Comparison of ENCODE assay signal across 16 cellular contexts in genomic region chr22:49812838-49813237, GRCh38. TPM values are rescaled to one million over a fixed set of nuclear protein-coding genes. Genes with fewer than 3 reads are reported as not detected.
DNase-seq lines count a peak whose midpoint lies in the region; ATAC-seq and TF ChIP-seq lines count a peak whose summit lies in the region.
"Had no signal": no experiment of that assay in that cellular context is flagged by ENCODE, and none has a peak within 500 bp of the region (broad histone marks: within the 10 kb centered on the region; RNA-seq: fewer than 3 reads in every experiment).

No MANE protein-coding gene starts in this region.

- peaks cover 38% of the 10 kb centered on the region for H3K36me3 ChIP-seq in RWPE2 (ENCODE audit: low read depth)
- H3K36me3 ChIP-seq: ovary had no signal

- H3K4me3 Mint-ChIP-seq in progenitor cell of endocrine pancreas (ENCODE audit: low read depth): no peak overlapping the region
- H3K4me3 Mint-ChIP-seq: activated CD8-positive, alpha-beta T cell treated with anti-CD3 and anti-CD28 coated beads for 36 hours; activated T-helper 17 cell treated with anti-CD3 and anti-CD28 coated beads, Interleukin-2, amount 50 U/mL, for 72 hours had no signal

- DNase-seq in EL (peak; percentile 56), RWPE2 (ENCODE audit: low spot score) (no peak), fibroblast of pulmonary artery (ENCODE audit: low read depth) (peak; percentile 22), omental fat pad (ENCODE audit: low spot score) (no peak), GOT3 (lab: John Stamatoyannopoulos, UW) (no peak), NCI-H187 treated with DMSO at 0.1 percent for 48 hours (lab: John Stamatoyannopoulos, UW) (no peak), progenitor cell of endocrine pancreas (ENCODE audit: low spot score, unreplicated experiment) (no peak)
- DNase-seq: activated CD8-positive, alpha-beta T cell treated with anti-CD3 and anti-CD28 coated beads for 36 hours; H7; MV-4-11; ovary; SJCRH30 had no signal

- H3K4me3 ChIP-seq in RWPE2 (ENCODE audit: severe bottlenecking) (no peak overlapping the region), fibroblast of pulmonary artery (replicated peaks; ENCODE audit: low read depth, low read length) (no peak overlapping the region)
- H3K4me3 ChIP-seq: BLaER1, ovary, SJCRH30, suprapubic skin had no signal

- no peaks in the 10 kb centered on the region for H3K9me3 ChIP-seq in RWPE2 (ENCODE audit: severe bottlenecking)
- H3K9me3 ChIP-seq: ovary, suprapubic skin had no signal

- no peaks in the 10 kb centered on the region for H3K27me3 ChIP-seq in RWPE2 (ENCODE audit: insufficient read depth, poor library complexity, severe bottlenecking)
- H3K27me3 ChIP-seq: BLaER1, ovary, SJCRH30, suprapubic skin had no signal

- H3K9me3 Mint-ChIP-seq in progenitor cell of endocrine pancreas (ENCODE audit: low read depth): no peaks in the 10 kb centered on the region
- H3K9me3 Mint-ChIP-seq: activated CD8-positive, alpha-beta T cell treated with anti-CD3 and anti-CD28 coated beads for 36 hours; activated T-helper 17 cell treated with anti-CD3 and anti-CD28 coated beads, Interleukin-2, amount 50 U/mL, for 72 hours had no signal

- peaks cover 23% of the 10 kb centered on the region for H3K36me3 Mint-ChIP-seq in progenitor cell of endocrine pancreas (ENCODE audit: insufficient read depth)

- H3K27ac Mint-ChIP-seq in progenitor cell of endocrine pancreas: no peak overlapping the region
- H3K27ac Mint-ChIP-seq: activated CD8-positive, alpha-beta T cell treated with anti-CD3 and anti-CD28 coated beads for 36 hours; activated T-helper 17 cell treated with anti-CD3 and anti-CD28 coated beads, Interleukin-2, amount 50 U/mL, for 72 hours had no signal

- no peaks in the 10 kb centered on the region for H3K4me1 ChIP-seq in RWPE2 (ENCODE audit: insufficient read depth, poor library complexity, severe bottlenecking)
- H3K4me1 ChIP-seq: SJCRH30 had no signal

- H3K27me3 Mint-ChIP-seq in progenitor cell of endocrine pancreas: no peaks in the 10 kb centered on the region
- H3K27me3 Mint-ChIP-seq: activated CD8-positive, alpha-beta T cell treated with anti-CD3 and anti-CD28 coated beads for 36 hours; activated T-helper 17 cell treated with anti-CD3 and anti-CD28 coated beads, Interleukin-2, amount 50 U/mL, for 72 hours had no signal

- TF ChIP-seq CTCF in RWPE2 (IDR thresholded peaks at IDR 0.05; ENCODE audit: poor library complexity, severe bottlenecking): no peak
- no peak for TF ChIP-seq CTCF in fibroblast of pulmonary artery (IDR thresholded peaks at IDR 0.05; ENCODE audit: low read length, missing control alignments)
- no peak for TF ChIP-seq CTCF in omental fat pad (IDR thresholded peaks at IDR 0.05)
- TF ChIP-seq CTCF in progenitor cell of endocrine pancreas (IDR thresholded peaks at IDR 0.05; ENCODE audit: unreplicated experiment): no peak

- no peak overlapping the region for H3K27ac ChIP-seq in RWPE2 (ENCODE audit: poor library complexity, severe bottlenecking)
- H3K27ac ChIP-seq: BLaER1, ovary, SJCRH30, suprapubic skin had no signal

- 0 out of 3 replicates have a peak, but pooled peaks have one; percentile 17 for ATAC-seq in RWPE2 (ENCODE audit: low read depth)
- ATAC-seq in omental fat pad (ENCODE audit: low FRiP score): peak; percentile 31
- no peak for ATAC-seq in HG03196 (IDR thresholded peaks at IDR 0.05; ENCODE audit: unreplicated experiment)
- ATAC-seq: activated CD8-positive, alpha-beta T cell treated with anti-CD3 and anti-CD28 coated beads for 36 hours; activated T-helper 17 cell treated with anti-CD3 and anti-CD28 coated beads, Interleukin-2, amount 50 U/mL, for 72 hours had no signal

- no peaks in the 10 kb centered on the region for H3K4me1 Mint-ChIP-seq in progenitor cell of endocrine pancreas (ENCODE audit: low read depth)

RNA-seq across cellular contexts. Expression of gene BRD1, which starts 14.8 kb away (rescaled TPM):
- total RNA-seq in omental fat pad: 10 to 100 TPM; 21.0 to 57.3 (median 33.8) TPM
- 57.3 and 65.7 TPM in 2 replicates for total RNA-seq in progenitor cell of endocrine pancreas

RNA-seq across cellular contexts. Expression of gene ZBED4, which starts 40.8 kb away (rescaled TPM):
- total RNA-seq in omental fat pad (10 to 100 TPM; 10.0 to 21.6 (median 11.4) TPM), progenitor cell of endocrine pancreas (34.3 and 36.5 TPM in 2 replicates)

Comparison
In these comparisons a context has a peak if more than half of its experiments do, and no peak if none do; other contexts are left out.
1. DNase-seq: peak in EL (single experiment) and fibroblast of pulmonary artery (single experiment); none in RWPE2 (single experiment), omental fat pad (single experiment), GOT3 (single experiment), NCI-H187 treated with DMSO at 0.1 percent for 48 hours (single experiment) and progenitor cell of endocrine pancreas (single experiment).